ENCODE assay signal across 9 cellular contexts in genomic region chr5:142011572-142012185, GRCh38. TPM values are rescaled to one million over a fixed set of nuclear protein-coding genes. Genes with fewer than 3 reads are reported as not detected.
A peak's percentile ranks its signal among the peaks of the same experiment; 100 is the strongest.
DNase-seq lines count a peak whose midpoint lies in the region; ATAC-seq and TF ChIP-seq lines count a peak whose summit lies in the region.
"Had no signal": no experiment of that assay in that cellular context is flagged by ENCODE, and none has a peak within 500 bp of the region (broad histone marks: within the 10 kb centered on the region; RNA-seq: fewer than 3 reads in every experiment).

No MANE protein-coding gene starts in this region.

- no peak overlapping the region for H4K8ac ChIP-seq in mesendoderm (ENCODE audit: low read depth, low read length)

- H3K36me3 ChIP-seq in brain microvascular endothelial cell (replicated peaks) (no peaks in the 10 kb centered on the region), mesendoderm (ENCODE audit: control insufficient read depth, insufficient read depth, low read length) (no peaks in the 10 kb centered on the region), transverse colon (no peaks in the 10 kb centered on the region)

- H3K4ac ChIP-seq in mesendoderm (ENCODE audit: low read depth, low read length): no peak overlapping the region

- H3K27me3 ChIP-seq in brain microvascular endothelial cell (replicated peaks) (no peaks in the 10 kb centered on the region), mesendoderm (ENCODE audit: insufficient read depth, low read length, poor library complexity) (no peaks in the 10 kb centered on the region), transverse colon (no peaks in the 10 kb centered on the region)

- peak overlapping the region; percentile 79 for H3K4me3 ChIP-seq in brain microvascular endothelial cell (ENCODE audit: low read depth, low read length)
- H3K4me3 ChIP-seq in mesendoderm (ENCODE audit: low read length): no peak overlapping the region
- H3K4me3 ChIP-seq in transverse colon: peak overlapping the region in 2 of 4 donors; percentile 61 to 70

- H3K23ac ChIP-seq in mesendoderm (ENCODE audit: low read length): no peak overlapping the region

- H3K18ac ChIP-seq in mesendoderm (ENCODE audit: low read length): no peak overlapping the region

- no peak overlapping the region for H2BK15ac ChIP-seq in mesendoderm (replicated peaks; ENCODE audit: low read depth)

- no CpG with 5 or more reads among the region's 9 CpGs for WGBS in mesendoderm (ENCODE audit: extremely low coverage, insufficient coverage, low lambda C conversion rate)
- 90% methylated on average over 9 of the region's 9 CpGs; no CpG with 5 or more reads in 1 of the 2 donors for WGBS in transverse colon (ENCODE audit: low coverage in 1 of 2), 2 donors

- H3K27ac ChIP-seq in brain microvascular endothelial cell (no peak overlapping the region), mesendoderm (ENCODE audit: low read depth, low read length) (no peak overlapping the region), transverse colon (peak overlapping the region in 3 of 4 donors; percentile 80 to 87 (median 87))

- TF ChIP-seq POLR2A in transverse colon (IDR thresholded peaks at IDR 0.05): no peak

- in situ Hi-C loops in brain microvascular endothelial cell (cut with HindIII; ENCODE audit: low pct_ligation_motif_present, low sequenced_read_pairs) (no loop called here), transverse colon (cut with MboI; ENCODE audit: low pct_ligation_motif_present in 1 of 4, low pct_unique_long_range_greater_than_20kb in 1 of 4, low sequenced_read_pairs in 3 of 4) (loop anchor here in 1 of 4 donors (25.0 kb wide), 1 partner anchor 326 kb away; the partner anchor contains the start of gene SPRY4)

- intact Hi-C loops in transverse colon (cut with DNase I; ENCODE audit: low total_unique reads): loop anchor here (10.0 kb wide), 1 partner anchor 133 kb away; no protein-coding TSS in a partner anchor

- no peak for TF ChIP-seq EP300 in transverse colon (IDR thresholded peaks at IDR 0.05; ENCODE audit: low read depth)

- no peak overlapping the region for H3K9ac ChIP-seq in mesendoderm (ENCODE audit: low read length)

- no peaks in the 10 kb centered on the region for H3K79me1 ChIP-seq in mesendoderm (ENCODE audit: low read length)

- no peaks in the 10 kb centered on the region for H3K9me3 ChIP-seq in transverse colon

- H3K4me2 ChIP-seq in mesendoderm (ENCODE audit: low read length): peak overlapping the region; percentile 51

- ATAC-seq in GM21447 (IDR thresholded peaks at IDR 0.05; ENCODE audit: unreplicated experiment) (no peak), HG03571 (IDR thresholded peaks at IDR 0.05; ENCODE audit: unreplicated experiment) (no peak)

- H3K79me2 ChIP-seq in mesendoderm (ENCODE audit: control insufficient read depth, insufficient read depth, low read length): no peaks in the 10 kb centered on the region

- H4K5ac ChIP-seq in mesendoderm (ENCODE audit: low read length): no peak overlapping the region

- TF ChIP-seq CTCF in brain microvascular endothelial cell (IDR thresholded peaks at IDR 0.05; ENCODE audit: low read depth, low read length, missing control alignments) (no peak), transverse colon (IDR thresholded peaks at IDR 0.05) (no peak)

- H3K4me1 ChIP-seq in mesendoderm (ENCODE audit: control insufficient read depth, low read depth, low read length) (no peaks in the 10 kb centered on the region), transverse colon (peaks cover 0 to 26% (median 16%) of the 10 kb centered on the region in 4 donors)

- peak; percentile 20 for DNase-seq in activated naive CD4-positive, alpha-beta T cell treated with Interleukin-2 at 50 U/mL for 16 hours
- DNase-seq in activated naive CD4-positive, alpha-beta T cell (lab: John Stamatoyannopoulos, UW): no peak
- no peak for DNase-seq in brain microvascular endothelial cell
- no peak for DNase-seq in mesendoderm
- no peak for DNase-seq in transverse colon
- no peak for DNase-seq in effector CD4-positive, alpha-beta T cell
- DNase-seq: NCI-H1105 had no signal

- no peak overlapping the region for H2AK5ac ChIP-seq in mesendoderm (ENCODE audit: low read length)

- no peak overlapping the region for H3K56ac ChIP-seq in mesendoderm (ENCODE audit: low read length)

- no peak overlapping the region for H2BK120ac ChIP-seq in mesendoderm (ENCODE audit: low read depth, low read length)

- H2BK5ac ChIP-seq in mesendoderm (ENCODE audit: low read length): no peak overlapping the region

RNA-seq across cellular contexts. Expression of gene GNPDA1, which starts 1.1 kb away (rescaled TPM):
- 61.7 TPM for polyA plus RNA-seq in mesendoderm (2013, experiment 1 of 2)
- 60.5 TPM for polyA plus RNA-seq in mesendoderm (2013, experiment 2 of 2)
- total RNA-seq in transverse colon: 10 to 100 TPM in 2 of 4 donors, 1 to 10 TPM in 2; 1.6 to 24.8 (median 8.9) TPM

RNA-seq across cellular contexts. Expression of gene RNF14, which starts 42.8 kb away (rescaled TPM):
- 17.6 TPM for polyA plus RNA-seq in mesendoderm (2013, experiment 1 of 2)
- 18.8 TPM for polyA plus RNA-seq in mesendoderm (2013, experiment 2 of 2)
- total RNA-seq in transverse colon: 10 to 100 TPM; 15.3 to 66.7 (median 57.1) TPM

RNA-seq across cellular contexts. Expression of gene PCDH12, which starts 53.7 kb away (rescaled TPM):
- polyA plus RNA-seq in mesendoderm (2013, experiment 1 of 2): 0.06 TPM
- polyA plus RNA-seq in mesendoderm (2013, experiment 2 of 2): 0.07 TPM
- total RNA-seq in transverse colon: under 1 TPM in 3 of 4 donors, not detected in 1; 0.37 to 0.95 (median 0.68) TPM

Comparison
In these comparisons a context has a peak if more than half of its experiments do, and no peak if none do; other contexts are left out.
1. H3K27ac ChIP-seq: peak in transverse colon (3 of 4); none in brain microvascular endothelial cell (single experiment) and mesendoderm (single experiment).